ENCODE assay signal across 1 cellular context in genomic region chr1:26788515-26788785, GRCh38.
TF ChIP-seq lines count a peak whose summit lies in the region.

No MANE protein-coding gene starts in this region.

TF ChIP-seq in K562, 482 proteins besides CTCF, POLR2A, EP300 and RAD21 (continued from another document):
- TF ChIP-seq HMG20A (CRISPR knock-in tag; conservative IDR thresholded peaks at IDR 0.05) (no peak), MCM7 (IDR thresholded peaks at IDR 0.05) (no peak)
